Comparison of ENCODE assay signal across 20 cellular contexts in genomic region chr9:4831119-4831518, GRCh38. TPM values are rescaled to one million over a fixed set of nuclear protein-coding genes. Genes with fewer than 3 reads are reported as not detected.
DNase-seq lines count a peak whose midpoint lies in the region; ATAC-seq and TF ChIP-seq lines count a peak whose summit lies in the region.
"Had no signal": no experiment of that assay in that cellular context is flagged by ENCODE, and none has a peak within 500 bp of the region (broad histone marks: within the 10 kb centered on the region; RNA-seq: fewer than 3 reads in every experiment).

No MANE protein-coding gene starts in this region.

- no peak overlapping the region for H3K4me3 ChIP-seq in HCT116 (replicated peaks in 1 of 2; ENCODE audit: low read depth in 1 of 2, low read length in 2 of 2)
- no peak overlapping the region for H3K4me3 ChIP-seq in lower leg skin (ENCODE audit: low read depth, poor library complexity, severe bottlenecking)
- H3K4me3 ChIP-seq: BLaER1, PC-9, SJCRH30 had no signal

- H3K4me2 ChIP-seq in HCT116 (ENCODE audit: low read length): 0 out of 2 replicates have a peak overlapping the region, but pooled peaks have one; percentile 4
- H3K4me2 ChIP-seq: BLaER1, KMS-11, PC-9 had no signal

- H3K27ac ChIP-seq in HCT116 (ENCODE audit: low read depth, low read length): no peak overlapping the region
- H3K27ac ChIP-seq: BLaER1, KMS-11, RWPE1, SJCRH30 had no signal

- CTCF ChIA-PET in HCT116 (lab: Charles Lee): no interaction called here
- CTCF ChIA-PET in WTC11 (lab: Charles Lee): interaction anchor here (0.6 to 0.8 kb wide), 2 partner anchors 19 to 143 kb away, joined by 3 read pairs; no protein-coding TSS in a partner anchor

- H3K36me3 Mint-ChIP-seq in WTC11 (peaks cover 22% of the 10 kb centered on the region; the same call in 1 of the 2 replicates), osteocyte (ENCODE audit: unreplicated experiment) (peaks cover 8% of the 10 kb centered on the region)

- H3K27me3 ChIP-seq in HCT116 (ENCODE audit: insufficient read depth, low read length): no peaks in the 10 kb centered on the region
- H3K27me3 ChIP-seq: BLaER1, SJCRH30 had no signal

- H3K9ac ChIP-seq in HCT116 (ENCODE audit: low read length): no peak overlapping the region
- H3K9ac ChIP-seq: BLaER1, KMS-11 had no signal

- H3K36me3 ChIP-seq in HCT116 (ENCODE audit: control insufficient read depth in 1 of 2, insufficient read depth in 2 of 2, low read length in 2 of 2): peaks cover 0 to 5% of the 10 kb centered on the region in 2 experiments; a peak in 1 of 4 replicates

- no peak overlapping the region for H3K27ac Mint-ChIP-seq in WTC11
- no peak overlapping the region for H3K27ac Mint-ChIP-seq in osteocyte (ENCODE audit: unreplicated experiment)
- H3K27ac Mint-ChIP-seq: CD8-positive, alpha-beta T cell had no signal

- peaks cover 81% of the 10 kb centered on the region for H3K79me2 ChIP-seq in HCT116 (ENCODE audit: insufficient read depth, low read length)

- POLR2A ChIA-PET in HCT116 (lab: Charles Lee): no interaction called here
- POLR2A ChIA-PET in WTC11 (lab: Charles Lee): no interaction called here

- H2AFZ ChIP-seq in HCT116 (ENCODE audit: low read depth, low read length, poor library complexity, severe bottlenecking): no peak overlapping the region
- H2AFZ ChIP-seq: PC-9 had no signal

- ATAC-seq in HCT116: no peak
- peak; percentile 57 for ATAC-seq in WTC11
- ATAC-seq: CD8-positive, alpha-beta T cell had no signal

- no peaks in the 10 kb centered on the region for H3K27me3 Mint-ChIP-seq in WTC11 (ENCODE audit: low read depth)
- H3K27me3 Mint-ChIP-seq in osteocyte (ENCODE audit: unreplicated experiment): no peaks in the 10 kb centered on the region

- DNase-seq in ELF-1 (ENCODE audit: low read depth, low spot score): peak; percentile 14
- no peak for DNase-seq in HCT116 (ENCODE audit: low read depth, low spot score)
- no peak for DNase-seq in WTC11 (ENCODE audit: low spot score)
- peak; percentile 13 for DNase-seq in kidney tubule cell (ENCODE audit: low spot score)
- DNase-seq in lower leg skin (ENCODE audit: low spot score in 2 of 2): no peak
- DNase-seq in stimulated activated CD4-positive, alpha-beta T cell treated with anti-CD3 and anti-CD28 coated beads, Interleukin-15, amount 100 ng/mL, for 24 hours: no peak
- DNase-seq in amygdala (lab: John Stamatoyannopoulos, UW): no peak
- DNase-seq in osteocyte (ENCODE audit: extremely low spot score, unreplicated experiment): no peak
- DNase-seq: Calu3; CD8-positive, alpha-beta T cell; H7; NCI-H1417 treated with DMSO at 0.1 percent for 48 hours; NCI-H187 treated with DMSO at 0.1 percent for 48 hours; NCI-H345; NCI-H524 treated with DMSO at 0.1 percent for 48 hours; PC-9; SJCRH30 had no signal

- RAD21 ChIA-PET in HCT116 (lab: Charles Lee; ENCODE audit: low non-redundant PET in 1 of 2, low total read pairs in 2 of 2, uncharacterized antibody in 2 of 2, unreplicated experiment in 2 of 2): no interaction called here

- TF ChIP-seq CTCF in HCT116 (IDR thresholded peaks at IDR 0.05 in 2 of 3, conservative IDR thresholded peaks at IDR 0.05 in 1 of 3; ENCODE audit: borderline replicate concordance in 1 of 3, insufficient read depth in 1 of 3, low read depth in 2 of 3, low read length in 2 of 3): peak in 1 of 3 experiments; percentile 14; a peak in 1 of 6 replicates
- TF ChIP-seq CTCF in WTC11 (IDR thresholded peaks at IDR 0.05): no peak
- no peak for TF ChIP-seq CTCF in lower leg skin (IDR thresholded peaks at IDR 0.05)
- TF ChIP-seq CTCF in osteocyte (IDR thresholded peaks at IDR 0.05): no peak

- TF ChIP-seq RAD21 in HCT116 (IDR thresholded peaks at IDR 0.05; ENCODE audit: low read depth): no peak

- BruUV-seq in HCT116 (replicated peaks; lab: Mats Ljungman, UMichigan): no TSS peak

- H3K9me2 ChIP-seq in HCT116 (ENCODE audit: insufficient read depth): no peaks in the 10 kb centered on the region

- intact Hi-C loops in HCT116 (cut with micrococcal nuclease): no loop called here
- intact Hi-C loops in lower leg skin (cut with DNase I; ENCODE audit: low total_unique reads): no loop called here

- TF ChIP-seq POLR2A in HCT116 (IDR thresholded peaks at IDR 0.05; ENCODE audit: borderline replicate concordance, extremely low read depth, insufficient read depth, insufficient read length) (no peak), lower leg skin (IDR thresholded peaks at IDR 0.05) (no peak)

- WGBS in lower leg skin, 2 donors: 89 to 91% methylated on average over 5 of the region's 5 CpGs

- H3K4me1 ChIP-seq in HCT116 (ENCODE audit: control insufficient read depth in 1 of 2, insufficient read depth in 2 of 2, low read length in 2 of 2): peaks cover 15 to 56% of the 10 kb centered on the region in 2 experiments

- peaks cover 3% of the 10 kb centered on the region; the same call in 1 of the 2 replicates for H4K20me1 ChIP-seq in HCT116 (ENCODE audit: insufficient read depth)

- no peaks in the 10 kb centered on the region for H3K9me3 Mint-ChIP-seq in WTC11
- H3K9me3 Mint-ChIP-seq in osteocyte (ENCODE audit: unreplicated experiment): no peaks in the 10 kb centered on the region
- H3K9me3 Mint-ChIP-seq: CD8-positive, alpha-beta T cell had no signal

- H3K9me3 ChIP-seq in HCT116 (ENCODE audit: control insufficient read depth in 1 of 2, insufficient read depth in 1 of 2, low read depth in 1 of 2, low read length in 2 of 2): no peaks in the 10 kb centered on the region
- H3K9me3 ChIP-seq: BLaER1, SJCRH30 had no signal

- H3K4me1 Mint-ChIP-seq in WTC11 (no peaks in the 10 kb centered on the region; the same call in 1 of the 2 replicates), osteocyte (ENCODE audit: unreplicated experiment) (peaks cover 37% of the 10 kb centered on the region)

- H3K4me3 Mint-ChIP-seq in WTC11 (no peak overlapping the region), osteocyte (ENCODE audit: unreplicated experiment) (no peak overlapping the region)
- H3K4me3 Mint-ChIP-seq: CD8-positive, alpha-beta T cell had no signal

TF ChIP-seq in HCT116, 20 proteins besides CTCF, POLR2A, EP300 and RAD21 (continues in another document):
- no peak for TF ChIP-seq EZH2phosphoT487 (IDR thresholded peaks at IDR 0.05; ENCODE audit: borderline replicate concordance)
- TF ChIP-seq, protein P1, sequence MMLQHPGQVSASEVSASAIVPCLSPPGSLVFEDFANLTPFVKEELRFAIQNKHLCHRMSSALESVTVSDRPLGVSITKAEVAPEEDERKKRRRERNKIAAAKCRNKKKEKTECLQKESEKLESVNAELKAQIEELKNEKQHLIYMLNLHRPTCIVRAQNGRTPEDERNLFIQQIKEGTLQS (IDR thresholded peaks at IDR 0.05): no peak
- no peak for TF ChIP-seq EGR1 (IDR thresholded peaks at IDR 0.05; ENCODE audit: low read depth)
- TF ChIP-seq MAX (IDR thresholded peaks at IDR 0.05): no peak
- no peak for TF ChIP-seq ZNF274 (IDR thresholded peaks at IDR 0.05; ENCODE audit: low read depth, low read length)

TF ChIP-seq in WTC11, 78 proteins besides CTCF, POLR2A, EP300 and RAD21 (continues in another document):
- TF ChIP-seq ZNF532 (CRISPR knock-in tag; IDR thresholded peaks at IDR 0.05; ENCODE audit: borderline replicate concordance): no peak
- no peak for TF ChIP-seq ZBTB21 (CRISPR knock-in tag; IDR thresholded peaks at IDR 0.05; ENCODE audit: borderline replicate concordance)

RNA-seq across cellular contexts. Expression of gene RCL1, which starts 38.4 kb away (rescaled TPM):
- 29.9 TPM for total RNA-seq in HCT116 (2021; ENCODE audit: unreplicated experiment)
- 13.5 and 18.4 TPM in 2 replicates for polyA plus RNA-seq in HCT116 (2012)
- total RNA-seq in WTC11 (2021): 22.4 to 27.2 TPM (median 25.3 TPM) in 3 replicates
- total RNA-seq in lower leg skin: 10 to 100 TPM; 30.8 to 54.8 (median 38.4) TPM
- total RNA-seq in osteocyte: 13.0 and 13.4 TPM in 2 replicates

Comparison
In these comparisons a context has a peak if more than half of its experiments do, and no peak if none do; other contexts are left out.
1. DNase-seq: peak in ELF-1 (single experiment) and kidney tubule cell (single experiment); none in HCT116 (single experiment), WTC11 (single experiment), lower leg skin (0 of 2), stimulated activated CD4-positive, alpha-beta T cell treated with anti-CD3 and anti-CD28 coated beads, Interleukin-15, amount 100 ng/mL, for 24 hours (single experiment), amygdala (0 of 56) and osteocyte (single experiment).